24 cellular contexts compared by ENCODE assay signal in the genomic region with DNA sequence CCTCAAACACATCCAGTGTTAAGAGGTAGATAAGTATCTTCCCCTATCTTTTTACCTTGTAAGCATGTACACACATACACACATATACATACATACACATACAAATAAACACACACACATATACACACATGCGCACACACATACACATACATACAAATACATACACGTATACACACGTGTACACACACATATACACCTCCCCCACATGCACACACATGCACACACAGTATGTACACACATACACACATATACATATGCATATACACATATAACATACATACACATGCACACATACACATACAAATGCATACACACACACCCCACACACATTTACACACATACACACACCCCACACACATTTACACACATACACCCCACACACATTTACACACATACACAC. TPM values are rescaled to one million over a fixed set of nuclear protein-coding genes. Genes with fewer than 3 reads are reported as not detected.
DNase-seq lines count a peak whose midpoint lies in the region; ATAC-seq, FAIRE-seq and TF ChIP-seq lines count a peak whose summit lies in the region.
"Had no signal": no experiment of that assay in that cellular context is flagged by ENCODE, and none has a peak within 500 bp of the region (broad histone marks: within the 10 kb centered on the region; RNA-seq: fewer than 3 reads in every experiment).

No MANE protein-coding gene starts in this region.

- H3K4me3 ChIP-seq in HUES64 (ENCODE audit: low read length) = 0 out of 2 replicates have a peak overlapping the region, but pooled peaks have one; percentile 19
- peak overlapping the region; percentile 54 for H3K4me3 ChIP-seq in endodermal cell (ENCODE audit: low read length)
- no peak overlapping the region for H3K4me3 ChIP-seq in body of pancreas
- H3K4me3 ChIP-seq: A549; BLaER1 treated with 17β-estradiol and CSF1 and Interleukin-3, amounts not matched to agents 10 nM and 100 nM; HAP-1 had no signal

- TF ChIP-seq CTCF in endodermal cell (conservative IDR thresholded peaks at IDR 0.05) (no peak), body of pancreas (IDR thresholded peaks at IDR 0.05) (peak in 1 of 7 experiments; percentile 4)

- no peak overlapping the region for H3K27ac Mint-ChIP-seq in endodermal cell
- H3K27ac Mint-ChIP-seq in stimulated activated memory B cell treated with anti-CD40 and anti-IgM and Interleukin-4, amounts not matched to agents 10 μg/mL and 1 μg/mL and 100 μg/mL, for 72 hours = no peak overlapping the region
- H3K27ac Mint-ChIP-seq: CD14-positive monocyte; CD4-positive, alpha-beta T cell had no signal

- H3K4me1 ChIP-seq in HUES64 (ENCODE audit: insufficient read depth, low read length) (no peaks in the 10 kb centered on the region), endodermal cell (ENCODE audit: control insufficient read depth, insufficient read depth, low read length) (no peaks in the 10 kb centered on the region), body of pancreas (no peaks in the 10 kb centered on the region)
- H3K4me1 ChIP-seq: A549; BE2C; BLaER1 treated with 17β-estradiol and CSF1 and Interleukin-3, amounts not matched to agents 10 nM and 100 nM; HAP-1 had no signal

- no peaks in the 10 kb centered on the region for H3K4me1 Mint-ChIP-seq in endodermal cell
- no peaks in the 10 kb centered on the region for H3K4me1 Mint-ChIP-seq in stimulated activated memory B cell treated with anti-CD40 and anti-IgM and Interleukin-4, amounts not matched to agents 10 μg/mL and 1 μg/mL and 100 μg/mL, for 72 hours
- H3K4me1 Mint-ChIP-seq: CD14-positive monocyte; CD8-positive, alpha-beta memory T cell had no signal

- H3K9ac ChIP-seq in HUES64 (ENCODE audit: low read depth, low read length) = no peak overlapping the region
- no peak overlapping the region for H3K9ac ChIP-seq in endodermal cell (ENCODE audit: extremely low read depth, low read length, poor library complexity, severe bottlenecking)
- H3K9ac ChIP-seq: BLaER1 treated with 17β-estradiol and CSF1 and Interleukin-3, amounts not matched to agents 10 nM and 100 nM had no signal

- H3K36me3 Mint-ChIP-seq in endodermal cell (ENCODE audit: low read depth) = peaks cover 2% of the 10 kb centered on the region
- peaks cover 8% of the 10 kb centered on the region for H3K36me3 Mint-ChIP-seq in stimulated activated memory B cell treated with anti-CD40 and anti-IgM and Interleukin-4, amounts not matched to agents 10 μg/mL and 1 μg/mL and 100 μg/mL, for 72 hours

- ATAC-seq in stimulated activated memory B cell treated with anti-CD40 and anti-IgM and Interleukin-4, amounts not matched to agents 10 μg/mL and 1 μg/mL and 100 μg/mL, for 72 hours = no peak
- no peak for ATAC-seq in body of pancreas
- ATAC-seq: A549 had no signal

- H3K27ac ChIP-seq in HUES64 (ENCODE audit: low read depth, low read length) = no peak overlapping the region
- no peak overlapping the region for H3K27ac ChIP-seq in endodermal cell (ENCODE audit: low read depth, low read length)
- no peak overlapping the region for H3K27ac ChIP-seq in body of pancreas
- H3K27ac ChIP-seq: A549; BLaER1 treated with 17β-estradiol and CSF1 and Interleukin-3, amounts not matched to agents 10 nM and 100 nM had no signal

- DNase-seq in GM12892 (ENCODE audit: insufficient read length) = no peak
- no peak for DNase-seq in endodermal cell
- DNase-seq in urothelium cell line (ENCODE audit: low spot score) = no peak
- no peak for DNase-seq in HT-29 (ENCODE audit: low spot score)
- DNase-seq in body of pancreas = no peak
- DNase-seq: 8988T; ACHN; AML-193; BE2C; CD4-positive, alpha-beta T cell; CD8-positive, alpha-beta memory T cell; DMS 273 treated with DMSO at 0.1 percent for 48 hours; DMS79; EL; GDM1; GOT3 had no signal

- no peak overlapping the region for H3K4me3 Mint-ChIP-seq in endodermal cell
- no peak overlapping the region for H3K4me3 Mint-ChIP-seq in stimulated activated memory B cell treated with anti-CD40 and anti-IgM and Interleukin-4, amounts not matched to agents 10 μg/mL and 1 μg/mL and 100 μg/mL, for 72 hours
- H3K4me3 Mint-ChIP-seq: CD14-positive monocyte; CD4-positive, alpha-beta T cell; CD8-positive, alpha-beta memory T cell had no signal

- H3K9me3 Mint-ChIP-seq in endodermal cell = peaks cover 83% of the 10 kb centered on the region
- peaks cover 22% of the 10 kb centered on the region for H3K9me3 Mint-ChIP-seq in stimulated activated memory B cell treated with anti-CD40 and anti-IgM and Interleukin-4, amounts not matched to agents 10 μg/mL and 1 μg/mL and 100 μg/mL, for 72 hours

- H3K36me3 ChIP-seq in HUES64 (ENCODE audit: insufficient read depth, low read length) (no peaks in the 10 kb centered on the region), endodermal cell (ENCODE audit: control insufficient read depth, insufficient read depth, low read length) (no peaks in the 10 kb centered on the region), body of pancreas (replicated peaks in 1 of 2; ENCODE audit: insufficient read depth in 1 of 2, low read depth in 2 of 2) (no peaks in the 10 kb centered on the region)
- H3K36me3 ChIP-seq: BE2C, HAP-1 had no signal

- WGBS in HUES64 = 36% methylated on average over 3 of the region's 3 CpGs
- 33 to 35% methylated on average over 3 of the region's 3 CpGs for WGBS in endodermal cell (ENCODE audit: insufficient coverage in 1 of 2, insufficient read length in 1 of 2), 2 experiments
- WGBS in body of pancreas, 2 donors = 33 to 38% methylated on average over 3 of the region's 3 CpGs

- H3K9me3 ChIP-seq in HUES64 (ENCODE audit: insufficient read depth, low read depth, low read length) (peaks cover 86% of the 10 kb centered on the region), endodermal cell (ENCODE audit: control insufficient read depth, low read length) (peaks cover 81% of the 10 kb centered on the region), body of pancreas (peaks cover 0 to 32% (median 0%) of the 10 kb centered on the region in 3 donors)
- H3K9me3 ChIP-seq: BE2C had no signal

- H3K27me3 ChIP-seq in HUES64 (ENCODE audit: insufficient read depth, low read length) (no peaks in the 10 kb centered on the region), endodermal cell (ENCODE audit: control insufficient read depth, insufficient read depth, low read length, poor library complexity, severe bottlenecking) (no peaks in the 10 kb centered on the region), body of pancreas (no peaks in the 10 kb centered on the region)
- H3K27me3 ChIP-seq: BE2C; BLaER1 treated with 17β-estradiol and CSF1 and Interleukin-3, amounts not matched to agents 10 nM and 100 nM had no signal

- intact Hi-C loops in body of pancreas (cut with DNase I) = no loop called here

- TF ChIP-seq POLR2A in GM12892 (IDR thresholded peaks at IDR 0.05; ENCODE audit: low read depth, low read length) = no peak
- no peak for TF ChIP-seq POLR2A in body of pancreas (IDR thresholded peaks at IDR 0.05)

- no peaks in the 10 kb centered on the region for H3K27me3 Mint-ChIP-seq in endodermal cell (ENCODE audit: insufficient read depth)
- peaks cover 9% of the 10 kb centered on the region for H3K27me3 Mint-ChIP-seq in stimulated activated memory B cell treated with anti-CD40 and anti-IgM and Interleukin-4, amounts not matched to agents 10 μg/mL and 1 μg/mL and 100 μg/mL, for 72 hours
- H3K27me3 Mint-ChIP-seq: CD4-positive, alpha-beta T cell had no signal

- FAIRE-seq in GM12892 (lab: Jason Lieb, UNC) (peak; percentile 30), urothelium cell line (lab: Jason Lieb, UNC) (peak; percentile 94)
- FAIRE-seq: A549, D721Med, H54 had no signal

RNA-seq across cellular contexts. Expression of a gene that starts 24.1 kb away (rescaled TPM):
- 3.9 TPM for polyA plus RNA-seq in GM12892 (2012; ENCODE audit: missing spikeins)
- not detected for polyA plus RNA-seq in HUES64 (2013, experiment 1 of 2)
- not detected for polyA plus RNA-seq in HUES64 (2013, experiment 2 of 2)
- total RNA-seq in endodermal cell (not detected), body of pancreas (under 1 TPM in 1 of 2 donors, not detected in 1; 0.26 TPM)
- polyA plus RNA-seq in endodermal cell (2013, experiment 1 of 2) = not detected
- not detected for polyA plus RNA-seq in endodermal cell (2013, experiment 2 of 2)
- total RNA-seq in HT-29 (2014; rRNA removed; shearing (Covaris generic)) = not detected in 2 replicates

Comparison
In these comparisons a context has a peak if more than half of its experiments do, and no peak if none do; other contexts are left out.
1. H3K4me3 ChIP-seq: peak in HUES64 (single experiment) and endodermal cell (single experiment); none in body of pancreas (0 of 2).